ENCODE assay signal across 15 cellular contexts in the genomic region with DNA sequence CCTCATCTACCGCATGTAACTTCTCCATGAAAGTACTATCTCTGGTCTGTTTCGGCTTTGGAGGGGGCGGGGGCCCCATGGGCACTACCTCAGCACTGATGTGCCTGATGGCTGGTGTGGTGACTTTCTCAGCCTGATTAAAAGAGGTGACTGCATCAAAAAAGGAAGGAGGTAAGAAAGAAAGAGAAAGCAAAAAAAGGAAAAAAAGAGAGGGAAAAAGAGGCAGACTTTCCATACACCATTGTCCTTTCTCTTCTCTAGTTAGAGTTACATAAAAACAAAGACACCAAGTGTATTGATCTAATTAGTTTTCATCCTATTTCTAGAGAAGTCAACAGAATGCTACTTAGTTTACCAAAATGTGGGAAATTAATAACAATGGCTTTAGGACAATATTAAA. TPM values are rescaled to one million over a fixed set of nuclear protein-coding genes. Genes with fewer than 3 reads are reported as not detected.
DNase-seq lines count a peak whose midpoint lies in the region; ATAC-seq and TF ChIP-seq lines count a peak whose summit lies in the region.
"Had no signal": no experiment of that assay in that cellular context is flagged by ENCODE, and none has a peak within 500 bp of the region (broad histone marks: within the 10 kb centered on the region; RNA-seq: fewer than 3 reads in every experiment).

No MANE protein-coding gene starts in this region.

- H3K27ac ChIP-seq in HEK293 (ENCODE audit: extremely low read depth, low read depth, low read length), result no peak overlapping the region
- no peak overlapping the region for H3K27ac ChIP-seq in mammary epithelial cell (ENCODE audit: insufficient read depth, low read depth, low read length)
- H3K27ac ChIP-seq in transverse colon, result no peak overlapping the region
- H3K27ac ChIP-seq: KMS-11 had no signal

- POLR2A ChIA-PET in HEK293 (lab: Yijun Ruan, JAX), result no interaction called here

- H2AFZ ChIP-seq in mammary epithelial cell (ENCODE audit: low read depth, low read length), result no peak overlapping the region

- TF ChIP-seq CTCF in HEK293 (tag by site-specific recombination; IDR thresholded peaks at IDR 0.05) (no peak), mammary epithelial cell (conservative IDR thresholded peaks at IDR 0.05 in 1 of 2, IDR thresholded peaks at IDR 0.05 in 1 of 2; ENCODE audit: extremely low read depth in 1 of 2, insufficient read depth in 1 of 2, low read depth in 1 of 2, low read length in 2 of 2) (no peak), transverse colon (IDR thresholded peaks at IDR 0.05) (no peak)

- intact Hi-C loops in mammary epithelial cell (cut with micrococcal nuclease), result no loop called here
- intact Hi-C loops in transverse colon (cut with DNase I; ENCODE audit: low total_unique reads), result no loop called here

- in situ Hi-C loops in mammary epithelial cell (cut with MboI; ENCODE audit: low sequenced_read_pairs in 2 of 2), result no loop called here
- in situ Hi-C loops in transverse colon (cut with MboI; ENCODE audit: low pct_ligation_motif_present in 1 of 4, low pct_unique_long_range_greater_than_20kb in 1 of 4, low sequenced_read_pairs in 3 of 4), result no loop called here

- H3K9me3 Mint-ChIP-seq in activated naive CD8-positive, alpha-beta T cell (ENCODE audit: low read depth), result no peaks in the 10 kb centered on the region
- H3K9me3 Mint-ChIP-seq in activated naive CD8-positive, alpha-beta T cell treated with anti-CD3 and anti-CD28 coated beads, Interleukin-2, amount 50 U/mL, for 24 hours, result no peaks in the 10 kb centered on the region
- H3K9me3 Mint-ChIP-seq in naive B cell, result no peaks in the 10 kb centered on the region
- no peaks in the 10 kb centered on the region for H3K9me3 Mint-ChIP-seq in activated T-cell treated with anti-CD3 and anti-CD28 coated beads, Interleukin-2, amount 50 U/mL, for 4 hours

- no peak for DNase-seq in activated naive CD8-positive, alpha-beta T cell treated with anti-CD3 and anti-CD28 coated beads, Interleukin-2, amount 50 U/mL, for 24 hours
- DNase-seq in naive B cell, result no peak
- no peak for DNase-seq in mammary epithelial cell
- DNase-seq in activated T-cell treated with anti-CD3 and anti-CD28 coated beads, Interleukin-2, amount 50 U/mL, for 4 hours, result no peak
- no peak for DNase-seq in transverse colon
- DNase-seq: GF-D8; NCI-H1436; NCI-H2029; NCI-H2171 treated with DMSO at 0.1 percent for 48 hours; NCI-H446 treated with DMSO at 0.1 percent for 48 hours; NK-92 treated with Interleukin-12 subunit alpha and Interleukin-12 subunit beta, amount 100 ng/mL, for 24 hours; SHP77 treated with DMSO at 0.1 percent for 48 hours had no signal

- no peak overlapping the region for H3K4me2 ChIP-seq in mammary epithelial cell (ENCODE audit: insufficient read depth, low read depth, low read length)
- H3K4me2 ChIP-seq: KMS-11 had no signal

- dilution Hi-C loops in mammary epithelial cell (cut with HindIII; ENCODE audit: low sequenced_read_pairs), result no loop called here

- H3K36me3 ChIP-seq in HEK293 (ENCODE audit: control insufficient read depth in 2 of 2, insufficient read depth in 1 of 2, low read length in 2 of 2), result peaks cover 57 to 71% of the 10 kb centered on the region in 2 experiments
- peaks cover 21% of the 10 kb centered on the region for H3K36me3 ChIP-seq in mammary epithelial cell (ENCODE audit: insufficient read depth, low read length)
- H3K36me3 ChIP-seq in transverse colon, result peaks cover 0 to 63% (median 16%) of the 10 kb centered on the region in 4 donors

- H3K27me3 Mint-ChIP-seq in activated naive CD8-positive, alpha-beta T cell, result no peaks in the 10 kb centered on the region
- H3K27me3 Mint-ChIP-seq in activated naive CD8-positive, alpha-beta T cell treated with anti-CD3 and anti-CD28 coated beads, Interleukin-2, amount 50 U/mL, for 24 hours, result no peaks in the 10 kb centered on the region
- H3K27me3 Mint-ChIP-seq in naive B cell, result no peaks in the 10 kb centered on the region
- H3K27me3 Mint-ChIP-seq in activated T-cell treated with anti-CD3 and anti-CD28 coated beads, Interleukin-2, amount 50 U/mL, for 4 hours (ENCODE audit: low read depth), result no peaks in the 10 kb centered on the region

- H3K9me3 ChIP-seq in HEK293 (ENCODE audit: control insufficient read depth, insufficient read depth, low read depth, low read length) (no peaks in the 10 kb centered on the region), mammary epithelial cell (replicated peaks; ENCODE audit: insufficient read depth, low read length) (no peaks in the 10 kb centered on the region), transverse colon (no peaks in the 10 kb centered on the region)

- no peaks in the 10 kb centered on the region for H3K4me1 ChIP-seq in HEK293 (ENCODE audit: control insufficient read depth, insufficient read depth, low read length)
- no peaks in the 10 kb centered on the region for H3K4me1 ChIP-seq in mammary epithelial cell (ENCODE audit: insufficient read depth, low read length)
- H3K4me1 ChIP-seq in transverse colon, result no peaks in the 10 kb centered on the region

- 100% methylated on average over 3 of the region's 3 CpGs for WGBS in mammary epithelial cell (ENCODE audit: low coverage, missing lambda C conversion rate)
- 90 to 100% methylated on average over 2 to 3 of the region's 3 CpGs for WGBS in transverse colon (ENCODE audit: low coverage in 1 of 2), 2 donors

- H3K4me1 Mint-ChIP-seq in activated naive CD8-positive, alpha-beta T cell (ENCODE audit: low read depth), result peaks cover 4% of the 10 kb centered on the region
- H3K4me1 Mint-ChIP-seq in activated naive CD8-positive, alpha-beta T cell treated with anti-CD3 and anti-CD28 coated beads, Interleukin-2, amount 50 U/mL, for 24 hours, result peaks cover 2% of the 10 kb centered on the region
- H3K4me1 Mint-ChIP-seq in naive B cell, result peaks cover 6% of the 10 kb centered on the region in 3 donors
- H3K4me1 Mint-ChIP-seq in activated T-cell treated with anti-CD3 and anti-CD28 coated beads, Interleukin-2, amount 50 U/mL, for 4 hours (ENCODE audit: low read depth), result peaks cover 5% of the 10 kb centered on the region

- no peak overlapping the region for H3K9ac ChIP-seq in mammary epithelial cell (ENCODE audit: insufficient read depth, low read length)
- H3K9ac ChIP-seq: KMS-11 had no signal

- peaks cover 6% of the 10 kb centered on the region for H3K36me3 Mint-ChIP-seq in activated naive CD8-positive, alpha-beta T cell
- peaks cover 29% of the 10 kb centered on the region for H3K36me3 Mint-ChIP-seq in activated naive CD8-positive, alpha-beta T cell treated with anti-CD3 and anti-CD28 coated beads, Interleukin-2, amount 50 U/mL, for 24 hours (ENCODE audit: low read depth)
- H3K36me3 Mint-ChIP-seq in naive B cell, result peaks cover 5 to 20% of the 10 kb centered on the region in 2 donors
- H3K36me3 Mint-ChIP-seq in activated T-cell treated with anti-CD3 and anti-CD28 coated beads, Interleukin-2, amount 50 U/mL, for 4 hours (ENCODE audit: insufficient read depth), result peaks cover 16% of the 10 kb centered on the region

- TF ChIP-seq EP300 in transverse colon (IDR thresholded peaks at IDR 0.05; ENCODE audit: low read depth), result no peak

- H3K4me3 Mint-ChIP-seq in activated naive CD8-positive, alpha-beta T cell, result no peak overlapping the region
- no peak overlapping the region for H3K4me3 Mint-ChIP-seq in activated naive CD8-positive, alpha-beta T cell treated with anti-CD3 and anti-CD28 coated beads, Interleukin-2, amount 50 U/mL, for 24 hours
- H3K4me3 Mint-ChIP-seq in naive B cell, result no peak overlapping the region
- H3K4me3 Mint-ChIP-seq in activated T-cell treated with anti-CD3 and anti-CD28 coated beads, Interleukin-2, amount 50 U/mL, for 4 hours, result no peak overlapping the region

- BruUV-seq in mammary epithelial cell (replicated peaks; lab: Mats Ljungman, UMichigan), result no TSS peak

- ATAC-seq in activated naive CD8-positive, alpha-beta T cell treated with anti-CD3 and anti-CD28 coated beads, Interleukin-2, amount 50 U/mL, for 24 hours, result no peak
- ATAC-seq in naive B cell (ENCODE audit: low read depth in 2 of 2), result no peak
- ATAC-seq in activated T-cell treated with anti-CD3 and anti-CD28 coated beads, Interleukin-2, amount 50 U/mL, for 4 hours, result no peak

- no peak overlapping the region for H3K4me3 ChIP-seq in HEK293 (ENCODE audit: low read depth, low read length)
- H3K4me3 ChIP-seq in mammary epithelial cell (replicated peaks in 1 of 3; ENCODE audit: insufficient read depth in 1 of 3, low read depth in 2 of 3, low read length in 3 of 3), result no peak overlapping the region
- H3K4me3 ChIP-seq in transverse colon, result no peak overlapping the region

- TF ChIP-seq POLR2A in transverse colon (IDR thresholded peaks at IDR 0.05), result no peak

- H4K20me1 ChIP-seq in mammary epithelial cell (ENCODE audit: insufficient read depth, low read length), result no peaks in the 10 kb centered on the region

- H3K27me3 ChIP-seq in mammary epithelial cell (ENCODE audit: insufficient read depth, low read length) (no peaks in the 10 kb centered on the region), transverse colon (no peaks in the 10 kb centered on the region)

- peak overlapping the region; percentile 42 for H3K27ac Mint-ChIP-seq in activated naive CD8-positive, alpha-beta T cell
- no peak overlapping the region for H3K27ac Mint-ChIP-seq in activated naive CD8-positive, alpha-beta T cell treated with anti-CD3 and anti-CD28 coated beads, Interleukin-2, amount 50 U/mL, for 24 hours
- H3K27ac Mint-ChIP-seq in naive B cell, result peak overlapping the region in 5 of 6 donors; percentile 31 to 52 (median 37)

- no peaks in the 10 kb centered on the region for H3K79me2 ChIP-seq in mammary epithelial cell (ENCODE audit: insufficient read depth, low read length)

- CTCF ChIA-PET in HEK293 (lab: Yijun Ruan, JAX), result interaction anchor here (0.9 kb wide), 1 partner anchor 714 kb away, joined by 3 read pairs; no protein-coding TSS in a partner anchor
- CTCF ChIA-PET in mammary epithelial cell (lab: Charles Lee; ENCODE audit: low non-redundant PET), result no interaction called here

TF ChIP-seq in HEK293, 187 proteins besides CTCF, POLR2A, EP300 and RAD21 (continues in another document):
- TF ChIP-seq PRDM1 (tag by site-specific recombination; IDR thresholded peaks at IDR 0.05), result peak; percentile 97

RNA-seq across cellular contexts. Expression of gene GON4L, which starts 43.3 kb away (rescaled TPM):
- polyA plus RNA-seq in naive B cell (ENCODE audit: low read depth in 6 of 6), result 10 to 100 TPM in 5 of 6 donors, 1 to 10 TPM in 1; 9.6 to 64.4 (median 30.7) TPM
- 10 to 100 TPM; 29.8 to 39.6 TPM for total RNA-seq in mammary epithelial cell
- polyA plus RNA-seq in mammary epithelial cell, result 14.7 TPM
- polyA minus RNA-seq in mammary epithelial cell, result 53.2 TPM
- total RNA-seq in activated T-cell treated with anti-CD3 and anti-CD28 coated beads, Interleukin-2, amount 50 U/mL, for 4 hours, result 10 to 100 TPM; 42.6 to 48.4 (median 47.8) TPM
- total RNA-seq in transverse colon, result 10 to 100 TPM; 36.3 to 75.6 (median 45.6) TPM

RNA-seq across cellular contexts. Expression of gene SYT11, which starts 45.7 kb away (rescaled TPM):
- 10 to 100 TPM in 1 of 6 donors, 1 to 10 TPM in 5; 1.4 to 10.9 (median 2.5) TPM for polyA plus RNA-seq in naive B cell (ENCODE audit: low read depth in 6 of 6)
- total RNA-seq in mammary epithelial cell, result under 1 TPM; 0.12 to 0.33 TPM
- 0.11 TPM for polyA plus RNA-seq in mammary epithelial cell
- not detected for polyA minus RNA-seq in mammary epithelial cell
- total RNA-seq in activated T-cell treated with anti-CD3 and anti-CD28 coated beads, Interleukin-2, amount 50 U/mL, for 4 hours, result 1 to 10 TPM; 4.6 to 8.0 (median 5.4) TPM
- total RNA-seq in transverse colon, result 1 to 10 TPM; 2.2 to 5.9 (median 3.6) TPM
